In the genomic region with DNA sequence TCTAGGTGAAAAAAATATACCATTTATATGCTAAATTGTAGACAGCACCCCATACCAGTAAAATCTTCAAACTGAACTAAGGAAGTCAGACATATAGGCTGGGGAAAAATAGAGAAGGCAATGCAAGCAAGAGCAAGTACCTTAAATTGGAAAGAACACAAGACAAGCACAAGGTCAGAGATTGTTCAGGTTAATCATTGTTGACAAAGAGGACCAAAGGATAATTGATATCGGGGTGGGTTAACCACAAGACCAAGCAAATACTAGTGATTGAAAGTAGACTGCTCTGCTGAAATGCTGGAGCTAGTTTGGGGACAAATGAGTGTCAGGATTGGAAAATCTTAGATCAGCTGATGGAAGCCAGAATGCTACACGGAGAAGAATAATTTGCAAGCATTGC, we compare ENCODE assay signal across 19 cellular contexts.
DNase-seq lines count a peak whose midpoint lies in the region; ATAC-seq, FAIRE-seq and TF ChIP-seq lines count a peak whose summit lies in the region.
"Had no signal": no experiment of that assay in that cellular context is flagged by ENCODE, and none has a peak within 500 bp of the region (broad histone marks: within the 10 kb centered on the region; RNA-seq: fewer than 3 reads in every experiment).

No MANE protein-coding gene starts in this region.

- peak overlapping the region; percentile 47 for H2AFZ ChIP-seq in Karpas-422 (ENCODE audit: low read length)
- H2AFZ ChIP-seq: GM23248 had no signal

- no peak for TF ChIP-seq CTCF in HFFc6 (IDR thresholded peaks at IDR 0.05)
- no peak for TF ChIP-seq CTCF in lower lobe of right lung (IDR thresholded peaks at IDR 0.05)

- no peak overlapping the region for H3K4me3 Mint-ChIP-seq in HFFc6
- H3K4me3 Mint-ChIP-seq: CD14-positive monocyte; CD8-positive, alpha-beta T cell had no signal

- peaks cover 15% of the 10 kb centered on the region for H3K4me1 ChIP-seq in Karpas-422 (ENCODE audit: low read length)
- H3K4me1 ChIP-seq in lower lobe of right lung, result no peaks in the 10 kb centered on the region

- peak; percentile 69 for FAIRE-seq in islet of Langerhans (lab: Jason Lieb, UNC)
- FAIRE-seq: H54 had no signal

- intact Hi-C loops in lower lobe of right lung (cut with DNase I), result no loop called here

- H3K27me3 ChIP-seq in Karpas-422 (ENCODE audit: low read length) (no peaks in the 10 kb centered on the region), lower lobe of right lung (ENCODE audit: low read depth) (no peaks in the 10 kb centered on the region)

- H3K4me3 ChIP-seq in Karpas-422 (ENCODE audit: low read length) (no peak overlapping the region), lower lobe of right lung (no peak overlapping the region)
- H3K4me3 ChIP-seq: GM23248 had no signal

- no peak overlapping the region for H3K4me2 ChIP-seq in Karpas-422 (ENCODE audit: low read depth, low read length, poor library complexity, severe bottlenecking)

- no peak overlapping the region for H3K9ac ChIP-seq in Karpas-422 (ENCODE audit: low read length)
- H3K9ac ChIP-seq: GM23248 had no signal

- H3K79me2 ChIP-seq in Karpas-422 (ENCODE audit: low read length), result no peaks in the 10 kb centered on the region

- no peaks in the 10 kb centered on the region for H3K36me3 Mint-ChIP-seq in HFFc6 (ENCODE audit: low read depth)
- H3K36me3 Mint-ChIP-seq: CD14-positive monocyte; CD8-positive, alpha-beta T cell had no signal

- no peaks in the 10 kb centered on the region for H3K9me2 ChIP-seq in Karpas-422 (replicated peaks; ENCODE audit: insufficient read depth, low read length)

- H4K20me1 ChIP-seq in Karpas-422 (ENCODE audit: insufficient read depth, low read depth, low read length), result no peaks in the 10 kb centered on the region

- no peak for ATAC-seq in lower lobe of right lung
- no peak for ATAC-seq in GM21825 (IDR thresholded peaks at IDR 0.05; ENCODE audit: unreplicated experiment)
- ATAC-seq: CD8-positive, alpha-beta T cell; HCT116 had no signal

- H3K9me3 ChIP-seq in Karpas-422 (ENCODE audit: low read length) (no peaks in the 10 kb centered on the region), lower lobe of right lung (no peaks in the 10 kb centered on the region)

- no peaks in the 10 kb centered on the region for H3K27me3 Mint-ChIP-seq in HFFc6 (ENCODE audit: insufficient read depth)

- H3K27ac ChIP-seq in Karpas-422 (ENCODE audit: low read length) (no peak overlapping the region), lower lobe of right lung (no peak overlapping the region)
- H3K27ac ChIP-seq: 22Rv1, GM23248 had no signal

- H3K4me1 Mint-ChIP-seq in HFFc6 (ENCODE audit: low read depth), result no peaks in the 10 kb centered on the region
- H3K4me1 Mint-ChIP-seq: CD14-positive monocyte had no signal

- DNase-seq in NCI-H146 treated with DMSO at 0.1 percent for 48 hours (lab: John Stamatoyannopoulos, UW; ENCODE audit: unreplicated experiment), result peak; percentile 6
- no peak for DNase-seq in NCI-H146 (lab: John Stamatoyannopoulos, UW)
- DNase-seq in Karpas-422, result no peak
- DNase-seq in renal cortical epithelial cell (ENCODE audit: low read depth), result peak; percentile 62
- DNase-seq in HFFc6, result no peak
- DNase-seq in lower lobe of right lung, result no peak
- DNase-seq: CD8-positive, alpha-beta T cell; COR-L47; DMS53; GF-D8; GM23248; IMR-90; KBM-7 had no signal

- H3K9me3 Mint-ChIP-seq in HFFc6, result peaks cover 5% of the 10 kb centered on the region; the same call in 1 of the 2 replicates

- no peak overlapping the region for H3K27ac Mint-ChIP-seq in HFFc6
- H3K27ac Mint-ChIP-seq: CD14-positive monocyte; CD8-positive, alpha-beta T cell had no signal

- H3K36me3 ChIP-seq in Karpas-422 (ENCODE audit: insufficient read depth, low read length) (no peaks in the 10 kb centered on the region), lower lobe of right lung (no peaks in the 10 kb centered on the region)

Comparison
In these comparisons a context has a peak if more than half of its experiments do, and no peak if none do; other contexts are left out.
1. DNase-seq: peak in NCI-H146 treated with DMSO at 0.1 percent for 48 hours (single experiment) and renal cortical epithelial cell (single experiment); none in NCI-H146 (single experiment), Karpas-422 (single experiment), HFFc6 (single experiment) and lower lobe of right lung (single experiment).